Comparison of ENCODE assay signal across 10 cellular contexts in genomic region chr11:130979386-130979972, GRCh38.
A peak's percentile ranks its signal among the peaks of the same experiment; 100 is the strongest.
DNase-seq lines count a peak whose midpoint lies in the region; ATAC-seq and TF ChIP-seq lines count a peak whose summit lies in the region.
"Had no signal": no experiment of that assay in that cellular context is flagged by ENCODE, and none has a peak within 500 bp of the region (broad histone marks: within the 10 kb centered on the region; RNA-seq: fewer than 3 reads in every experiment).

No MANE protein-coding gene starts in this region.

- no peak for TF ChIP-seq EP300 in upper lobe of left lung (IDR thresholded peaks at IDR 0.05)

- TF ChIP-seq CTCF in hepatocyte (IDR thresholded peaks at IDR 0.05; ENCODE audit: poor library complexity) (peak; percentile 34), upper lobe of left lung (IDR thresholded peaks at IDR 0.05) (peak in 2 of 6 experiments; percentile 16 to 23)

- H4K20me1 ChIP-seq in hepatocyte (ENCODE audit: insufficient read depth, poor library complexity, severe bottlenecking), result no peaks in the 10 kb centered on the region

- H3K9me3 ChIP-seq in hepatocyte (ENCODE audit: low read depth) (no peaks in the 10 kb centered on the region), upper lobe of left lung (peaks cover 0 to 4% (median 2%) of the 10 kb centered on the region in 4 donors)

- ATAC-seq in upper lobe of left lung (ENCODE audit: low FRiP score in 2 of 2), result no peak
- no peak for ATAC-seq in T-cell (replicated peaks in 1 of 4)
- no peak for ATAC-seq in GM18511 (IDR thresholded peaks at IDR 0.05; ENCODE audit: unreplicated experiment)

- H3K36me3 ChIP-seq in H7 (replicated peaks; ENCODE audit: control insufficient read depth, insufficient read depth, low read length) (no peaks in the 10 kb centered on the region), hepatocyte (replicated peaks; ENCODE audit: insufficient read depth, low read depth) (no peaks in the 10 kb centered on the region), upper lobe of left lung (no peaks in the 10 kb centered on the region)

- POLR2A ChIA-PET in T-cell (lab: Charles Lee), result no interaction called here

- no peaks in the 10 kb centered on the region for H3K36me3 Mint-ChIP-seq in T-cell
- peaks cover 0 to 3% (median 0%) of the 10 kb centered on the region in 3 donors for H3K36me3 Mint-ChIP-seq in immature natural killer cell

- H3K4me3 Mint-ChIP-seq in T-cell (no peak overlapping the region), immature natural killer cell (no peak overlapping the region)

- CTCF ChIA-PET in T-cell (lab: Charles Lee), result no interaction called here

- no peaks in the 10 kb centered on the region for H3K79me2 ChIP-seq in hepatocyte

- H3K4me3 ChIP-seq in H7 (ENCODE audit: insufficient read depth, low read depth, low read length), result no peak overlapping the region
- no peak overlapping the region for H3K4me3 ChIP-seq in hepatocyte
- no peak overlapping the region for H3K4me3 ChIP-seq in upper lobe of left lung

- H3K27me3 Mint-ChIP-seq in T-cell, result peaks cover 19% of the 10 kb centered on the region in 2 donors
- peaks cover 5 to 12% (median 6%) of the 10 kb centered on the region in 3 donors for H3K27me3 Mint-ChIP-seq in immature natural killer cell (ENCODE audit: low read depth in 3 of 3)

- 15% methylated on average over 5 of the region's 5 CpGs for WGBS in hepatocyte (ENCODE audit: low lambda C conversion rate, missing lambda C conversion rate)
- WGBS in upper lobe of left lung, 2 donors, result 10 to 15% methylated on average over 5 of the region's 5 CpGs

- H3K9me2 ChIP-seq in hepatocyte (replicated peaks; ENCODE audit: insufficient read depth), result no peaks in the 10 kb centered on the region

- H3K27ac ChIP-seq in hepatocyte (no peak overlapping the region), upper lobe of left lung (no peak overlapping the region)

- H3K9me3 Mint-ChIP-seq in T-cell (peaks cover 11 to 24% (median 21%) of the 10 kb centered on the region in 3 donors), immature natural killer cell (peaks cover 3 to 24% (median 5%) of the 10 kb centered on the region in 6 donors)

- H3K27me3 ChIP-seq in H7 (ENCODE audit: control insufficient read depth, insufficient read depth, low read length) (no peaks in the 10 kb centered on the region), hepatocyte (no peaks in the 10 kb centered on the region), upper lobe of left lung (no peaks in the 10 kb centered on the region)

- no peak overlapping the region for H3K27ac Mint-ChIP-seq in T-cell
- no peak overlapping the region for H3K27ac Mint-ChIP-seq in immature natural killer cell

- no peak overlapping the region for H3K4me2 ChIP-seq in hepatocyte

- no peak for TF ChIP-seq POLR2A in upper lobe of left lung (IDR thresholded peaks at IDR 0.05)

- DNase-seq in AML-193 (lab: John Stamatoyannopoulos, UW) (peak; percentile 14 to 30), H7 (peak; percentile 38), SK-N-DZ (ENCODE audit: low spot score) (peak; percentile 1), hepatocyte (ENCODE audit: low spot score) (peak; percentile 39), upper lobe of left lung (no peak), T-cell (no peak), immature natural killer cell (no peak)
- DNase-seq: aorta; NK-92 treated with Interleukin-12 subunit alpha and Interleukin-12 subunit beta, amount 100 ng/mL, for 24 hours had no signal

- H3K4me1 Mint-ChIP-seq in T-cell, result no peaks in the 10 kb centered on the region
- no peaks in the 10 kb centered on the region for H3K4me1 Mint-ChIP-seq in immature natural killer cell

- H3K4me1 ChIP-seq in hepatocyte (ENCODE audit: insufficient read depth) (no peaks in the 10 kb centered on the region), upper lobe of left lung (no peaks in the 10 kb centered on the region)

- H2AFZ ChIP-seq in hepatocyte, result no peak overlapping the region

Comparison
In these comparisons a context has a peak if more than half of its experiments do, and no peak if none do; other contexts are left out.
1. DNase-seq: peak in AML-193 (2 of 2), H7 (single experiment), SK-N-DZ (single experiment) and hepatocyte (single experiment); none in upper lobe of left lung (0 of 2), T-cell (0 of 34) and immature natural killer cell (0 of 3).